Comparison of ENCODE assay signal across 12 cellular contexts in genomic region chr4:52250124-52250523, GRCh38.
DNase-seq lines count a peak whose midpoint lies in the region; ATAC-seq and TF ChIP-seq lines count a peak whose summit lies in the region.
"Had no signal": no experiment of that assay in that cellular context is flagged by ENCODE, and none has a peak within 500 bp of the region (broad histone marks: within the 10 kb centered on the region; RNA-seq: fewer than 3 reads in every experiment).

No MANE protein-coding gene starts in this region.

- ATAC-seq in HG03354 (IDR thresholded peaks at IDR 0.05; ENCODE audit: poor library complexity, severe bottlenecking, unreplicated experiment) (no peak), GM21737 (IDR thresholded peaks at IDR 0.05; ENCODE audit: unreplicated experiment) (no peak)
- ATAC-seq: activated CD8-positive, alpha-beta T cell treated with anti-CD3 and anti-CD28 coated beads for 36 hours had no signal

- H3K4me3 ChIP-seq in BLaER1 (no peak overlapping the region), brain microvascular endothelial cell (ENCODE audit: low read depth, low read length) (no peak overlapping the region)

- peaks cover 53% of the 10 kb centered on the region for H3K4me1 Mint-ChIP-seq in nephron

- H3K36me3 ChIP-seq in BLaER1 (no peaks in the 10 kb centered on the region), brain microvascular endothelial cell (replicated peaks) (no peaks in the 10 kb centered on the region)

- H3K9me3 Mint-ChIP-seq in nephron, result peaks cover 29% of the 10 kb centered on the region

- no peaks in the 10 kb centered on the region for H3K27me3 Mint-ChIP-seq in nephron (ENCODE audit: low read depth)
- H3K27me3 Mint-ChIP-seq: activated CD8-positive, alpha-beta T cell treated with anti-CD3 and anti-CD28 coated beads for 36 hours had no signal

- TF ChIP-seq CTCF in brain microvascular endothelial cell (IDR thresholded peaks at IDR 0.05; ENCODE audit: low read depth, low read length, missing control alignments), result no peak
- no peak for TF ChIP-seq CTCF in nephron (IDR thresholded peaks at IDR 0.05; ENCODE audit: unreplicated experiment in 3 of 3)
- no peak for TF ChIP-seq CTCF in GM10248 (IDR thresholded peaks at IDR 0.05; ENCODE audit: control extremely low read depth, extremely low read depth, low read depth, missing control alignments)

- H3K36me3 Mint-ChIP-seq in nephron (ENCODE audit: low read depth), result peaks cover 7% of the 10 kb centered on the region

- H3K9ac ChIP-seq in BLaER1, result peak overlapping the region; percentile 40; the same call in 1 of the 2 replicates

- H3K27me3 ChIP-seq in BLaER1 (no peaks in the 10 kb centered on the region), brain microvascular endothelial cell (replicated peaks) (no peaks in the 10 kb centered on the region)

- H4K20me1 ChIP-seq in BLaER1, result no peaks in the 10 kb centered on the region

- H3K27ac ChIP-seq in BLaER1 (peak overlapping the region; percentile 61), brain microvascular endothelial cell (no peak overlapping the region)

- H3K4me1 ChIP-seq in BLaER1, result peaks cover 52% of the 10 kb centered on the region

- H3K27ac Mint-ChIP-seq in nephron, result peak overlapping the region; percentile 24 to 78 (median 24)
- H3K27ac Mint-ChIP-seq: activated CD8-positive, alpha-beta T cell treated with anti-CD3 and anti-CD28 coated beads for 36 hours; nephron progenitor cell had no signal

- H3K4me2 ChIP-seq in BLaER1, result peak overlapping the region; percentile 77

- CTCF ChIA-PET in GM10248 (lab: Yijun Ruan, JAX), result interaction anchor here (1.0 kb wide), 1 partner anchor 10 kb away, joined by 3 read pairs; no protein-coding TSS in a partner anchor

- DNase-seq in NCI-H128 (lab: John Stamatoyannopoulos, UW; ENCODE audit: unreplicated experiment), result peak; percentile 22
- DNase-seq in brain microvascular endothelial cell, result peak; percentile 1
- no peak for DNase-seq in activated CD4-positive, alpha-beta T cell treated with anti-CD3 and anti-CD28 coated beads, Interleukin-2, amount 50 U/mL, for 48 hours
- no peak for DNase-seq in GM10248 (ENCODE audit: extremely low spot score)
- DNase-seq: activated CD8-positive, alpha-beta T cell treated with anti-CD3 and anti-CD28 coated beads for 36 hours; activated gamma-delta T cell; GDM1; nephron progenitor cell had no signal

- in situ Hi-C loops in brain microvascular endothelial cell (cut with HindIII; ENCODE audit: low pct_ligation_motif_present, low sequenced_read_pairs), result no loop called here

- H3K9me3 ChIP-seq in BLaER1, result peaks cover 30% of the 10 kb centered on the region

- POLR2A ChIA-PET in GM10248 (lab: Yijun Ruan, JAX), result no interaction called here

- no peak overlapping the region for H3K4me3 Mint-ChIP-seq in nephron
- H3K4me3 Mint-ChIP-seq: activated CD8-positive, alpha-beta T cell treated with anti-CD3 and anti-CD28 coated beads for 36 hours; nephron progenitor cell had no signal

Comparison
In these comparisons a context has a peak if more than half of its experiments do, and no peak if none do; other contexts are left out.
1. DNase-seq: peak in NCI-H128 (single experiment) and brain microvascular endothelial cell (single experiment); none in activated CD4-positive, alpha-beta T cell treated with anti-CD3 and anti-CD28 coated beads, Interleukin-2, amount 50 U/mL, for 48 hours (0 of 2) and GM10248 (single experiment).